ENCODE assay signal across 18 cellular contexts in genomic region chr2:239869272-239870155, GRCh38.
"Had no signal": no experiment of that assay in that cellular context is flagged by ENCODE, and none has a peak within 500 bp of the region (broad histone marks: within the 10 kb centered on the region; RNA-seq: fewer than 3 reads in every experiment).

No MANE protein-coding gene starts in this region.

- H3K4me3 Mint-ChIP-seq: activated naive CD8-positive, alpha-beta T cell treated with anti-CD3 and anti-CD28 coated beads, Interleukin-2, amount 10 ng/mL, durations not matched to agents 7 days and 5 days; memory B cell; natural killer cell had no signal

- H3K4me1 Mint-ChIP-seq: activated naive CD8-positive, alpha-beta T cell treated with anti-CD3 and anti-CD28 coated beads, Interleukin-2, amount 10 ng/mL, durations not matched to agents 7 days and 5 days; natural killer cell had no signal

- DNase-seq: activated CD4-positive, alpha-beta T cell treated with anti-CD3 and anti-CD28 coated beads, Interleukin-2, amount 50 U/mL, for 48 hours; activated naive CD4-positive, alpha-beta T cell; activated naive CD8-positive, alpha-beta T cell treated with anti-CD3 and anti-CD28 coated beads, Interleukin-2, amount 10 ng/mL, durations not matched to agents 7 days and 5 days; amygdala; body of pancreas; caudate nucleus; erythroblast; gastrocnemius medialis; left lung; natural killer cell; Right ventricle myocardium superior; stimulated activated CD4-positive, alpha-beta T cell treated with anti-CD3 and anti-CD28 coated beads, Interleukin-12 subunit alpha, Interleukin-12 subunit beta, amount 100 ng/mL, for 4 hours; stimulated activated CD4-positive, alpha-beta T cell treated with anti-CD3 and anti-CD28 coated beads, Interleukin-1b, Interleukin-23, amount 100 ng/mL, for 48 hours; stimulated activated CD8-positive, alpha-beta memory T cell treated with anti-CD3 and anti-CD28 coated beads, Interleukin-4, amount 100 ng/mL, for 48 hours; stimulated activated naive CD4-positive, alpha-beta T cell treated with Interleukin-2 at 50 U/mL for 16 hours; substantia nigra; SW 1271 had no signal

- ATAC-seq: body of pancreas, gastrocnemius medialis, left lung, natural killer cell had no signal

- H3K27ac Mint-ChIP-seq: activated naive CD8-positive, alpha-beta T cell treated with anti-CD3 and anti-CD28 coated beads, Interleukin-2, amount 10 ng/mL, durations not matched to agents 7 days and 5 days; memory B cell; natural killer cell had no signal

- H3K36me3 Mint-ChIP-seq: activated naive CD8-positive, alpha-beta T cell treated with anti-CD3 and anti-CD28 coated beads, Interleukin-2, amount 10 ng/mL, durations not matched to agents 7 days and 5 days; memory B cell; natural killer cell had no signal

- H3K27me3 Mint-ChIP-seq: activated naive CD8-positive, alpha-beta T cell treated with anti-CD3 and anti-CD28 coated beads, Interleukin-2, amount 10 ng/mL, durations not matched to agents 7 days and 5 days had no signal

- H3K9me3 Mint-ChIP-seq: activated naive CD8-positive, alpha-beta T cell treated with anti-CD3 and anti-CD28 coated beads, Interleukin-2, amount 10 ng/mL, durations not matched to agents 7 days and 5 days; memory B cell; natural killer cell had no signal
